ENCODE assay signal across 25 cellular contexts in the genomic region with DNA sequence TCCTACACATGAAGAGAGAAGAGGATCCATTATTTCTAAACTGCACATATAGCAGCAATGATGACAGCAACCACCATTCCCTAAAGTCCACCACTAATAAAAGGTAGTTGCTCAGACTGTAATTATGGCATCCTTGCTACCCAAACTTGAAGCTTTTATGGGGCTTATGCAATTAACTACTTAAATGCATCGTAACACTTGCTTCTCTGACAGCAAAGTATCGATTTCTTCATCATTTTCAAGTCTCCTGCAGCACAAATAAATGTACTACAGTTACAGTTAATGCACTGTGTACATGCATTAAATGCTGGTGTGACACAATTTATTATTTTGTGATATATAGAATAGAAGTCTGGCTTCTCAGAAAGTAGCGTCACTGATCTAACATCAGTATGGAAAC.
"Had no signal": no experiment of that assay in that cellular context is flagged by ENCODE, and none has a peak within 500 bp of the region (broad histone marks: within the 10 kb centered on the region; RNA-seq: fewer than 3 reads in every experiment).

No MANE protein-coding gene starts in this region.

- DNase-seq: activated CD4-positive, alpha-beta memory T cell treated with anti-CD3 and anti-CD28 coated beads for 36 hours; activated CD4-positive, alpha-beta T cell treated with anti-CD3 and anti-CD28 coated beads for 36 hours; activated CD4-positive, alpha-beta T cell treated with anti-CD3 and anti-CD28 coated beads, Interleukin-2, amount 10 ng/mL, durations not matched to agents 24 days and 14 days; activated CD4-positive, CD25-positive, alpha-beta regulatory T cell; activated CD4-positive, CD25-positive, alpha-beta regulatory T cell treated with anti-CD3 and anti-CD28 coated beads, Interleukin-2, amount 50 U/mL, for 72 hours; activated CD8-positive, alpha-beta memory T cell treated with anti-CD3 and anti-CD28 coated beads, Interleukin-2, amount 10 ng/mL, durations not matched to agents 7 days and 5 days; activated CD8-positive, alpha-beta memory T cell treated with anti-CD3 and anti-CD28 coated beads, Interleukin-2, amount 50 U/mL, for 4 hours; activated CD8-positive, alpha-beta T cell treated with anti-CD3 and anti-CD28 coated beads, Interleukin-2, amount 10 ng/mL, durations not matched to agents 7 days and 5 days; activated effector memory CD4-positive, alpha-beta T cell treated with anti-CD3 and anti-CD28 coated beads, Interleukin-2, amount 50 U/mL, for 16 hours; activated naive CD4-positive, alpha-beta T cell treated with anti-CD3 and anti-CD28 coated beads for 36 hours; activated naive CD8-positive, alpha-beta T cell treated with anti-CD3 and anti-CD28 coated beads for 36 hours; activated naive CD8-positive, alpha-beta T cell treated with anti-CD3 and anti-CD28 coated beads, Interleukin-2, amount 50 U/mL, for 24 hours; activated T-cell treated with anti-CD3 and anti-CD28 coated beads, Interleukin-2, amount 50 U/mL, for 1 hour; activated T-cell treated with anti-CD3 and anti-CD28 coated beads, Interleukin-2, amount 50 U/mL, for 48 hours; adrenal gland; amygdala; aorta; body of pancreas; caudate nucleus; effector CD8-positive, alpha-beta T cell; esophagus squamous epithelium; foreskin melanocyte; head of caudate nucleus; hippocampal formation had no signal

- ATAC-seq: activated CD4-positive, alpha-beta T cell treated with anti-CD3 and anti-CD28 coated beads for 36 hours; activated CD8-positive, alpha-beta memory T cell treated with anti-CD3 and anti-CD28 coated beads, Interleukin-2, amount 10 ng/mL, durations not matched to agents 7 days and 5 days; activated CD8-positive, alpha-beta T cell treated with anti-CD3 and anti-CD28 coated beads, Interleukin-2, amount 10 ng/mL, durations not matched to agents 7 days and 5 days; activated naive CD8-positive, alpha-beta T cell treated with anti-CD3 and anti-CD28 coated beads, Interleukin-2, amount 50 U/mL, for 24 hours; body of pancreas; gastroesophageal sphincter had no signal
